ENCODE assay signal across 14 cellular contexts in the genomic region with DNA sequence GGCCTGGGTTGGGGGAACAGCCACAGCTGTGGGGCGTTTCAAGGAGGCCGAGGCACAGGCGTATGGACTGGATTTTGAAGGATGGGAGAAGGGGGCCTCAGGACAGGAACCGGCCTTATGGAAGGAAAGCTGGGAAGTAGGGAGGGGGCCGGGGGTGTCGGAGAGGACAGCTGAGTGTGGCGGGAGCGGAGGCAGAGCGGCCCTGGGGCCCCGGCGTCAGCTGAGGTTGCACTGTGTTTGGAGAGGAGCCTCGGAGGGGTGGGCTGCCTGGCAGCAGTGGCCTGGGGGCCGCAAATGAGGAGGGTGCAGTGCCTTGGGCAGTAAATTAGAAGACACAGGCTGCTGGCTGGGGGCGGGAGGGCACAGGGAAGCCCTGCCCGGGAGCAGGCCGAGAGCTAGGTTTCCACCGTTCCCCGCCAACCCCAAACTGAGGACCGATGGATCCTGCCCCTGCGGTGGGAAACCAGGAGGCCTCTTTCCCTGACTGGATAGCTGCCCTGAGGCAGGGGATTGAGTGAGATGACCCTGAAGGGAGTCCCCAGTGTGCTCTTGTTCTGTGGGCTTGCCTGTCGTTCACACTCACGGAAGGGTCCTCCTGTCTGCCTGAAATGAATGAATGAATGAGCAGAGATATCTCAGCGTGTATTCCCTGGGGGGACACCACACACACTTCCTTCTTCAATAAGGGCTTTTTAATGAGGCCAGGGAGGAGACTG. TPM values are rescaled to one million over a fixed set of nuclear protein-coding genes. Genes with fewer than 3 reads are reported as not detected.
DNase-seq lines count a peak whose midpoint lies in the region; ATAC-seq, FAIRE-seq and TF ChIP-seq lines count a peak whose summit lies in the region.
"Had no signal": no experiment of that assay in that cellular context is flagged by ENCODE, and none has a peak within 500 bp of the region (broad histone marks: within the 10 kb centered on the region; RNA-seq: fewer than 3 reads in every experiment).

No MANE protein-coding gene starts in this region.

- in situ Hi-C loops in HepG2 (cut with HindIII; ENCODE audit: extremely low pct_ligation_motif_present, low pct_unique_long_range_greater_than_20kb) = loop anchor here (5.0 kb wide), 2 partner anchors 35 to 155 kb away; no protein-coding TSS in a partner anchor

- BruUV-seq in HepG2 (replicated peaks; lab: Mats Ljungman, UMichigan) = no TSS peak

- TF ChIP-seq CTCF in HepG2 (CRISPR knock-in tag; IDR thresholded peaks at IDR 0.05) (no peak), right lobe of liver (IDR thresholded peaks at IDR 0.05) (no peak), WTC11 (IDR thresholded peaks at IDR 0.05) (no peak), lower lobe of right lung (IDR thresholded peaks at IDR 0.05) (no peak)

- no peaks in the 10 kb centered on the region for H3K9me3 Mint-ChIP-seq in WTC11

- no peak for TF ChIP-seq EP300 in HepG2 (IDR thresholded peaks at IDR 0.05; ENCODE audit: low read depth in 2 of 2, low read length in 2 of 2)
- TF ChIP-seq EP300 in HepG2 (CRISPR knock-in tag; IDR thresholded peaks at IDR 0.05; ENCODE audit: borderline replicate concordance) = no peak

- intact Hi-C loops in HepG2 (cut with micrococcal nuclease; ENCODE audit: unreplicated experiment) (no loop called here), right lobe of liver (cut with DNase I) (loop anchor here (5.0 to 10.0 kb wide), 2 partner anchors 52 to 160 kb away; no protein-coding TSS in a partner anchor), lower lobe of right lung (cut with DNase I) (loop anchor here (5.0 kb wide), 1 partner anchor 60 kb away; no protein-coding TSS in a partner anchor), aorta (cut with DNase I) (loop anchor here (2.0 to 5.0 kb wide), 4 partner anchors 24 to 175 kb away; no protein-coding TSS in a partner anchor)

- H3K4me1 Mint-ChIP-seq in WTC11 = peaks cover 43% of the 10 kb centered on the region

- H3K27ac ChIP-seq in HepG2 (ENCODE audit: extremely low read length, insufficient read depth, low read length) (no peak overlapping the region), right lobe of liver (no peak overlapping the region), lower lobe of right lung (no peak overlapping the region), aorta (ENCODE audit: low read depth in 1 of 2, low read length in 2 of 2) (no peak overlapping the region)

- TF ChIP-seq RAD21 in HepG2 (CRISPR knock-in tag; IDR thresholded peaks at IDR 0.05) = no peak

- no peaks in the 10 kb centered on the region; the same call in none of the 2 replicates for H3K27me3 Mint-ChIP-seq in WTC11 (ENCODE audit: low read depth)

- H3K36me3 ChIP-seq in HepG2 (replicated peaks in 1 of 2; ENCODE audit: control insufficient read depth in 1 of 2, insufficient read depth in 2 of 2, low read length in 2 of 2) = no peaks in the 10 kb centered on the region
- no peaks in the 10 kb centered on the region for H3K36me3 ChIP-seq in right lobe of liver
- no peaks in the 10 kb centered on the region for H3K36me3 ChIP-seq in lower lobe of right lung
- H3K36me3 ChIP-seq in aorta (ENCODE audit: control insufficient read depth in 1 of 2, insufficient read depth in 2 of 2, low read length in 1 of 2) = no peaks in the 10 kb centered on the region

- no peak overlapping the region for H2AFZ ChIP-seq in HepG2 (ENCODE audit: low read length)

- 51% methylated on average over 19 of the region's 23 CpGs for WGBS in HepG2 (ENCODE audit: low lambda C conversion rate)
- 55% methylated on average over 2 of the region's 23 CpGs for WGBS in right lobe of liver (ENCODE audit: insufficient coverage, low coverage, low lambda C conversion rate, missing lambda C conversion rate)
- WGBS in aorta, 2 donors = 92% methylated on average over 23 of the region's 23 CpGs

- no peak overlapping the region for H3K4me2 ChIP-seq in HepG2 (ENCODE audit: low read depth, low read length)

- TF ChIP-seq POLR2A in HepG2 (IDR thresholded peaks at IDR 0.05; ENCODE audit: insufficient read depth in 1 of 2, low read depth in 2 of 2, low read length in 2 of 2) = no peak
- TF ChIP-seq POLR2A in right lobe of liver (IDR thresholded peaks at IDR 0.05) = no peak

- peaks cover 28% of the 10 kb centered on the region for H3K4me1 ChIP-seq in HepG2 (ENCODE audit: insufficient read depth, low read length)
- peaks cover 0 to 3% (median 0%) of the 10 kb centered on the region in 4 donors for H3K4me1 ChIP-seq in right lobe of liver
- peaks cover 8% of the 10 kb centered on the region for H3K4me1 ChIP-seq in lower lobe of right lung
- H3K4me1 ChIP-seq in aorta (ENCODE audit: control insufficient read depth in 1 of 2, insufficient read depth in 2 of 2, low read length in 2 of 2) = no peaks in the 10 kb centered on the region

- H3K36me3 Mint-ChIP-seq in WTC11 = no peaks in the 10 kb centered on the region

- CTCF ChIA-PET in HepG2 (lab: Yijun Ruan, JAX; ENCODE audit: low intra/inter-chr PET ratio, low total read pairs) (interaction anchor here (2.0 to 5.1 kb wide), 4 partner anchors 24 to 157 kb away, joined by 20 to 78 read pairs (median 42); no protein-coding TSS in a partner anchor), WTC11 (lab: Charles Lee) (interaction anchor here (0.9 to 10.4 kb wide), 16 partner anchors 12 to 157 kb away, joined by 3 to 176 read pairs (median 8); a partner anchor contains a TSS)

- no peaks in the 10 kb centered on the region for H3K79me2 ChIP-seq in HepG2 (ENCODE audit: insufficient read depth, low read length)

- no peaks in the 10 kb centered on the region for H4K20me1 ChIP-seq in HepG2 (ENCODE audit: insufficient read depth, low read length)

- DNase-seq in HepG2 (ENCODE audit: low spot score) = no peak
- DNase-seq in right lobe of liver = no peak
- DNase-seq in WTC11 (ENCODE audit: low spot score) = no peak
- DNase-seq in lower lobe of right lung = peak; percentile 40
- DNase-seq in aorta = no peak
- no peak for DNase-seq in HUDEP-2 (lab: John Stamatoyannopoulos, UW; ENCODE audit: unreplicated experiment in 76 of 76)
- no peak for DNase-seq in effector CD8-positive, alpha-beta T cell (lab: John Stamatoyannopoulos, UW)
- DNase-seq in iPS-NIHi11 (ENCODE audit: low spot score) = no peak
- DNase-seq: activated CD8-positive, alpha-beta memory T cell treated with anti-CD3 and anti-CD28 coated beads, Interleukin-2, amount 50 U/mL, for 4 hours; NCI-H1105 treated with DMSO at 0.1 percent for 48 hours had no signal

- H3K27me3 ChIP-seq in HepG2 (ENCODE audit: control insufficient read depth in 1 of 2, insufficient read depth in 2 of 2, low read length in 2 of 2) = peaks cover 0 to 13% of the 10 kb centered on the region in 2 experiments; a peak in 3 of 5 replicates
- no peaks in the 10 kb centered on the region for H3K27me3 ChIP-seq in right lobe of liver
- no peaks in the 10 kb centered on the region for H3K27me3 ChIP-seq in lower lobe of right lung (ENCODE audit: low read depth)
- no peaks in the 10 kb centered on the region for H3K27me3 ChIP-seq in aorta (ENCODE audit: control insufficient read depth in 1 of 2, insufficient read depth in 2 of 2, low read length in 1 of 2)

- H3K4me3 ChIP-seq in HepG2 (replicated peaks in 1 of 3; ENCODE audit: insufficient read depth in 1 of 3, low read depth in 2 of 3, low read length in 3 of 3) (no peak overlapping the region; a peak in 1 of 6 replicates), right lobe of liver (no peak overlapping the region), lower lobe of right lung (no peak overlapping the region), aorta (ENCODE audit: low read length in 2 of 2) (no peak overlapping the region)

- H3K4me3 Mint-ChIP-seq in WTC11 = no peak overlapping the region; the same call in 1 of the 2 replicates

- no peak overlapping the region for H3K9ac ChIP-seq in HepG2 (ENCODE audit: insufficient read depth, low read depth, low read length)

- no peak for FAIRE-seq in HepG2 (lab: Jason Lieb, UNC)

- peak overlapping the region; percentile 19; the same call in 1 of the 2 replicates for H3K27ac Mint-ChIP-seq in WTC11

- ATAC-seq in HepG2 (no peak), right lobe of liver (no peak), WTC11 (no peak), lower lobe of right lung (no peak), aorta (ENCODE audit: low FRiP score) (peak; percentile 39)

- POLR2A ChIA-PET in HepG2 (lab: Yijun Ruan, JAX) (no interaction called here), WTC11 (lab: Charles Lee) (interaction anchor here (0.5 to 2.2 kb wide), 2 partner anchors 9 to 146 kb away, joined by 5 to 17 read pairs; no protein-coding TSS in a partner anchor)

- no peaks in the 10 kb centered on the region for H3K9me3 ChIP-seq in HepG2 (ENCODE audit: low read length)
- H3K9me3 ChIP-seq in right lobe of liver = no peaks in the 10 kb centered on the region
- H3K9me3 ChIP-seq in lower lobe of right lung = no peaks in the 10 kb centered on the region
- no peaks in the 10 kb centered on the region for H3K9me3 ChIP-seq in aorta (ENCODE audit: control insufficient read depth, low read length)

RNA-seq across cellular contexts. Expression of a gene that starts 18.5 kb away (rescaled TPM):
- total RNA-seq in HepG2 (2016; rRNA removed; fragmentation: Illumina TruSeq; extraction: Trizol) (1.4 and 1.6 TPM in 2 replicates), right lobe of liver (under 1 TPM in 3 of 6 experiments, not detected in 3; 0.06 to 0.12 (median 0.11) TPM), WTC11 (2021) (6.2 to 11.8 TPM (median 6.8 TPM) in 3 replicates), lower lobe of right lung (21.5 TPM), aorta (not detected)
- 0.09 and 0.30 TPM in 2 replicates for total RNA-seq in HepG2 (2016; cell fraction: cytosol; rRNA removed; fragmentation: Illumina TruSeq; extraction: Trizol; ENCODE audit: low read depth)
- 1.4 and 1.9 TPM in 2 replicates for total RNA-seq in HepG2 (2016; cell fraction: insoluble cytoplasmic fraction; rRNA removed; fragmentation: Illumina TruSeq; extraction: Trizol)
- 0.77 and 0.93 TPM in 2 replicates for total RNA-seq in HepG2 (2016; cell fraction: membrane; rRNA removed; fragmentation: Illumina TruSeq; extraction: Trizol)
- 0.94 and 1.3 TPM in 2 replicates for total RNA-seq in HepG2 (2016; cell fraction: nucleus; rRNA removed; fragmentation: Illumina TruSeq; extraction: Trizol)
- polyA plus RNA-seq in HepG2 (2011; rRNA removed) (0.98 and 1.2 TPM in 2 replicates), aorta (not detected)
- 0.82 and 1.5 TPM in 2 replicates for polyA plus RNA-seq in HepG2 (2011; cell fraction: cytosol; rRNA removed)
- polyA plus RNA-seq in HepG2 (2011; cell fraction: nucleus; rRNA removed) = 2.8 and 3.7 TPM in 2 replicates
- 0.66 and 0.96 TPM in 2 replicates for polyA plus RNA-seq in HepG2 (2012)
- polyA plus RNA-seq in HepG2 (2016; cell fraction: cytosol; fragmentation: Illumina TruSeq; extraction: Trizol; ENCODE audit: low read depth) = 0.31 and 0.45 TPM in 2 replicates
- 1.3 and 1.4 TPM in 2 replicates for polyA plus RNA-seq in HepG2 (2016; cell fraction: insoluble cytoplasmic fraction; fragmentation: Illumina TruSeq; extraction: Trizol; ENCODE audit: low read depth)
- 0.61 and 0.62 TPM in 2 replicates for polyA plus RNA-seq in HepG2 (2016; cell fraction: membrane; fragmentation: Illumina TruSeq; extraction: Trizol; ENCODE audit: low read depth)
- polyA plus RNA-seq in HepG2 (2016; cell fraction: nucleus; fragmentation: Illumina TruSeq; extraction: Trizol; ENCODE audit: insufficient read depth, low read depth) = 2.0 and 2.1 TPM in 2 replicates
- polyA minus RNA-seq in HepG2 (2011; rRNA and poly(A)+ RNA removed; ENCODE audit: low replicate concordance) = 0.05 and 1.5 TPM in 2 replicates
- 0.35 and 0.40 TPM in 2 replicates for polyA minus RNA-seq in HepG2 (2011; cell fraction: cytosol; rRNA and poly(A)+ RNA removed)
- polyA minus RNA-seq in HepG2 (2011; cell fraction: nucleus; rRNA and poly(A)+ RNA removed) = 0.37 and 0.52 TPM in 2 replicates
- total RNA-seq: fibroblast of villous mesenchyme, posterior vena cava had no signal

RNA-seq across cellular contexts. Expression of a gene that starts 19.0 kb away (rescaled TPM):
- total RNA-seq in HepG2 (2016; rRNA removed; fragmentation: Illumina TruSeq; extraction: Trizol) (116 and 118 TPM in 2 replicates), right lobe of liver (10 to 100 TPM; 38.5 to 57.9 (median 50.6) TPM), WTC11 (2021) (90.0 to 126 TPM (median 96.2 TPM) in 3 replicates), lower lobe of right lung (118 TPM), aorta (100 to 1,000 TPM in 1 of 2 donors, 10 to 100 TPM in 1; 98.8 to 138 TPM)
- 32.5 and 33.1 TPM in 2 replicates for total RNA-seq in HepG2 (2016; cell fraction: cytosol; rRNA removed; fragmentation: Illumina TruSeq; extraction: Trizol; ENCODE audit: low read depth)
- total RNA-seq in HepG2 (2016; cell fraction: insoluble cytoplasmic fraction; rRNA removed; fragmentation: Illumina TruSeq; extraction: Trizol) = 112 and 113 TPM in 2 replicates
- 41.7 and 48.8 TPM in 2 replicates for total RNA-seq in HepG2 (2016; cell fraction: membrane; rRNA removed; fragmentation: Illumina TruSeq; extraction: Trizol)
- 80.6 and 103 TPM in 2 replicates for total RNA-seq in HepG2 (2016; cell fraction: nucleus; rRNA removed; fragmentation: Illumina TruSeq; extraction: Trizol)
- polyA plus RNA-seq in HepG2 (2011; rRNA removed) (86.9 and 118 TPM in 2 replicates), aorta (100 to 1,000 TPM in 1 of 2 donors, 10 to 100 TPM in 1; 25.7 to 102 TPM)
- 65.5 and 68.0 TPM in 2 replicates for polyA plus RNA-seq in HepG2 (2011; cell fraction: cytosol; rRNA removed)
- 259 and 277 TPM in 2 replicates for polyA plus RNA-seq in HepG2 (2011; cell fraction: nucleus; rRNA removed)
- polyA plus RNA-seq in HepG2 (2012) = 100 and 124 TPM in 2 replicates
- polyA plus RNA-seq in HepG2 (2016; cell fraction: cytosol; fragmentation: Illumina TruSeq; extraction: Trizol; ENCODE audit: low read depth) = 7.1 and 8.4 TPM in 2 replicates
- 78.0 and 79.6 TPM in 2 replicates for polyA plus RNA-seq in HepG2 (2016; cell fraction: insoluble cytoplasmic fraction; fragmentation: Illumina TruSeq; extraction: Trizol; ENCODE audit: low read depth)
- 18.4 and 21.9 TPM in 2 replicates for polyA plus RNA-seq in HepG2 (2016; cell fraction: membrane; fragmentation: Illumina TruSeq; extraction: Trizol; ENCODE audit: low read depth)
- 147 and 170 TPM in 2 replicates for polyA plus RNA-seq in HepG2 (2016; cell fraction: nucleus; fragmentation: Illumina TruSeq; extraction: Trizol; ENCODE audit: insufficient read depth, low read depth)
- polyA minus RNA-seq in HepG2 (2011; rRNA and poly(A)+ RNA removed; ENCODE audit: low replicate concordance) = 144 and 202 TPM in 2 replicates
- polyA minus RNA-seq in HepG2 (2011; cell fraction: cytosol; rRNA and poly(A)+ RNA removed) = 69.7 and 91.8 TPM in 2 replicates
- 113 and 132 TPM in 2 replicates for polyA minus RNA-seq in HepG2 (2011; cell fraction: nucleus; rRNA and poly(A)+ RNA removed)

RNA-seq across cellular contexts. Expression of a gene that starts 43.6 kb away (rescaled TPM):
- total RNA-seq in HepG2 (2016; rRNA removed; fragmentation: Illumina TruSeq; extraction: Trizol) (0.15 TPM in 1 of 2 replicates, not detected in the other), right lobe of liver (not detected), WTC11 (2021) (0.07 to 0.28 TPM (median 0.11 TPM) in 3 replicates), lower lobe of right lung (not detected), aorta (not detected)
- not detected in 2 replicates for total RNA-seq in HepG2 (2016; cell fraction: cytosol; rRNA removed; fragmentation: Illumina TruSeq; extraction: Trizol; ENCODE audit: low read depth)
- not detected in 2 replicates for total RNA-seq in HepG2 (2016; cell fraction: insoluble cytoplasmic fraction; rRNA removed; fragmentation: Illumina TruSeq; extraction: Trizol)
- not detected in 2 replicates for total RNA-seq in HepG2 (2016; cell fraction: membrane; rRNA removed; fragmentation: Illumina TruSeq; extraction: Trizol)
- not detected in 2 replicates for total RNA-seq in HepG2 (2016; cell fraction: nucleus; rRNA removed; fragmentation: Illumina TruSeq; extraction: Trizol)
- polyA plus RNA-seq in HepG2 (2011; rRNA removed) (0.04 and 0.11 TPM in 2 replicates), aorta (1 to 10 TPM in 1 of 2 donors, under 1 TPM in 1; 0.75 to 3.0 TPM)
- not detected in 2 replicates for polyA plus RNA-seq in HepG2 (2011; cell fraction: cytosol; rRNA removed)
- polyA plus RNA-seq in HepG2 (2011; cell fraction: nucleus; rRNA removed) = 0.06 and 0.07 TPM in 2 replicates
- polyA plus RNA-seq in HepG2 (2012) = 0.17 and 1.1 TPM in 2 replicates
- not detected in 2 replicates for polyA plus RNA-seq in HepG2 (2016; cell fraction: cytosol; fragmentation: Illumina TruSeq; extraction: Trizol; ENCODE audit: low read depth)
- polyA plus RNA-seq in HepG2 (2016; cell fraction: insoluble cytoplasmic fraction; fragmentation: Illumina TruSeq; extraction: Trizol; ENCODE audit: low read depth) = 0.08 TPM in 1 of 2 replicates, not detected in the other
- not detected in 2 replicates for polyA plus RNA-seq in HepG2 (2016; cell fraction: membrane; fragmentation: Illumina TruSeq; extraction: Trizol; ENCODE audit: low read depth)
- polyA plus RNA-seq in HepG2 (2016; cell fraction: nucleus; fragmentation: Illumina TruSeq; extraction: Trizol; ENCODE audit: insufficient read depth, low read depth) = not detected in 2 replicates
- polyA minus RNA-seq in HepG2 (2011; rRNA and poly(A)+ RNA removed; ENCODE audit: low replicate concordance) = not detected in 2 replicates
- polyA minus RNA-seq in HepG2 (2011; cell fraction: cytosol; rRNA and poly(A)+ RNA removed) = 0.35 TPM in 1 of 2 replicates, not detected in the other
- not detected in 2 replicates for polyA minus RNA-seq in HepG2 (2011; cell fraction: nucleus; rRNA and poly(A)+ RNA removed)
- total RNA-seq: cerebellum, fibroblast of villous mesenchyme, left lobe of liver, posterior vena cava had no signal

RNA-seq across cellular contexts. Expression of a gene that starts 48.0 kb away (rescaled TPM):
- total RNA-seq in HepG2 (2016; rRNA removed; fragmentation: Illumina TruSeq; extraction: Trizol) = 0.20 and 0.58 TPM in 2 replicates
- total RNA-seq in HepG2 (2016; cell fraction: cytosol; rRNA removed; fragmentation: Illumina TruSeq; extraction: Trizol; ENCODE audit: low read depth) = 0.30 and 0.35 TPM in 2 replicates
- 0.22 and 0.58 TPM in 2 replicates for total RNA-seq in HepG2 (2016; cell fraction: insoluble cytoplasmic fraction; rRNA removed; fragmentation: Illumina TruSeq; extraction: Trizol)
- total RNA-seq in HepG2 (2016; cell fraction: membrane; rRNA removed; fragmentation: Illumina TruSeq; extraction: Trizol) = 0.46 and 0.65 TPM in 2 replicates
- 0.28 and 0.34 TPM in 2 replicates for total RNA-seq in HepG2 (2016; cell fraction: nucleus; rRNA removed; fragmentation: Illumina TruSeq; extraction: Trizol)
- polyA plus RNA-seq in HepG2 (2011; rRNA removed) = 0.48 and 0.84 TPM in 2 replicates
- polyA plus RNA-seq in HepG2 (2011; cell fraction: cytosol; rRNA removed) = 0.56 and 0.97 TPM in 2 replicates
- 0.35 and 0.62 TPM in 2 replicates for polyA plus RNA-seq in HepG2 (2011; cell fraction: nucleus; rRNA removed)
- polyA plus RNA-seq in HepG2 (2012) = 0.33 TPM in 1 of 2 replicates, not detected in the other
- polyA plus RNA-seq in HepG2 (2016; cell fraction: cytosol; fragmentation: Illumina TruSeq; extraction: Trizol; ENCODE audit: low read depth) = 0.50 and 0.53 TPM in 2 replicates
- polyA plus RNA-seq in HepG2 (2016; cell fraction: insoluble cytoplasmic fraction; fragmentation: Illumina TruSeq; extraction: Trizol; ENCODE audit: low read depth) = 0.17 and 0.28 TPM in 2 replicates
- 0.20 and 0.35 TPM in 2 replicates for polyA plus RNA-seq in HepG2 (2016; cell fraction: membrane; fragmentation: Illumina TruSeq; extraction: Trizol; ENCODE audit: low read depth)
- 0.46 and 0.81 TPM in 2 replicates for polyA plus RNA-seq in HepG2 (2016; cell fraction: nucleus; fragmentation: Illumina TruSeq; extraction: Trizol; ENCODE audit: insufficient read depth, low read depth)
- 0.54 and 2.1 TPM in 2 replicates for polyA minus RNA-seq in HepG2 (2011; rRNA and poly(A)+ RNA removed; ENCODE audit: low replicate concordance)
- 0.49 TPM in 1 of 2 replicates, not detected in the other for polyA minus RNA-seq in HepG2 (2011; cell fraction: cytosol; rRNA and poly(A)+ RNA removed)
- not detected in 2 replicates for polyA minus RNA-seq in HepG2 (2011; cell fraction: nucleus; rRNA and poly(A)+ RNA removed)
- under 1 TPM in 1 of 6 experiments, not detected in 5; 0.18 TPM for total RNA-seq in right lobe of liver
- total RNA-seq in WTC11 (2021) = 1.7 to 2.9 TPM (median 2.0 TPM) in 3 replicates
- total RNA-seq in lower lobe of right lung = not detected
- total RNA-seq in aorta = not detected
- not detected for polyA plus RNA-seq in aorta
- total RNA-seq: cerebellum, fibroblast of villous mesenchyme, left lobe of liver, posterior vena cava had no signal

RNA-seq across cellular contexts. Expression of a gene that starts 50.3 kb away (rescaled TPM):
- total RNA-seq in HepG2 (2016; rRNA removed; fragmentation: Illumina TruSeq; extraction: Trizol) = 39.8 and 89.7 TPM in 2 replicates
- 19.0 and 21.2 TPM in 2 replicates for total RNA-seq in HepG2 (2016; cell fraction: cytosol; rRNA removed; fragmentation: Illumina TruSeq; extraction: Trizol; ENCODE audit: low read depth)
- 34.8 and 87.8 TPM in 2 replicates for total RNA-seq in HepG2 (2016; cell fraction: insoluble cytoplasmic fraction; rRNA removed; fragmentation: Illumina TruSeq; extraction: Trizol)
- total RNA-seq in HepG2 (2016; cell fraction: membrane; rRNA removed; fragmentation: Illumina TruSeq; extraction: Trizol) = 36.4 and 39.1 TPM in 2 replicates
- total RNA-seq in HepG2 (2016; cell fraction: nucleus; rRNA removed; fragmentation: Illumina TruSeq; extraction: Trizol) = 55.4 and 62.2 TPM in 2 replicates
- 74.3 and 79.0 TPM in 2 replicates for polyA plus RNA-seq in HepG2 (2011; rRNA removed)
- 56.3 and 67.1 TPM in 2 replicates for polyA plus RNA-seq in HepG2 (2011; cell fraction: cytosol; rRNA removed)
- 42.7 and 43.4 TPM in 2 replicates for polyA plus RNA-seq in HepG2 (2011; cell fraction: nucleus; rRNA removed)
- 84.3 and 86.0 TPM in 2 replicates for polyA plus RNA-seq in HepG2 (2012)
- 12.5 and 13.5 TPM in 2 replicates for polyA plus RNA-seq in HepG2 (2016; cell fraction: cytosol; fragmentation: Illumina TruSeq; extraction: Trizol; ENCODE audit: low read depth)
- polyA plus RNA-seq in HepG2 (2016; cell fraction: insoluble cytoplasmic fraction; fragmentation: Illumina TruSeq; extraction: Trizol; ENCODE audit: low read depth) = 124 and 144 TPM in 2 replicates
- 26.1 and 30.0 TPM in 2 replicates for polyA plus RNA-seq in HepG2 (2016; cell fraction: membrane; fragmentation: Illumina TruSeq; extraction: Trizol; ENCODE audit: low read depth)
- polyA plus RNA-seq in HepG2 (2016; cell fraction: nucleus; fragmentation: Illumina TruSeq; extraction: Trizol; ENCODE audit: insufficient read depth, low read depth) = 107 and 120 TPM in 2 replicates
- 72.1 and 78.5 TPM in 2 replicates for polyA minus RNA-seq in HepG2 (2011; rRNA and poly(A)+ RNA removed; ENCODE audit: low replicate concordance)
- polyA minus RNA-seq in HepG2 (2011; cell fraction: cytosol; rRNA and poly(A)+ RNA removed) = 44.7 and 45.6 TPM in 2 replicates
- polyA minus RNA-seq in HepG2 (2011; cell fraction: nucleus; rRNA and poly(A)+ RNA removed) = 55.0 and 55.2 TPM in 2 replicates
- total RNA-seq in right lobe of liver = 10 to 100 TPM; 31.0 to 37.0 (median 35.1) TPM
- 80.5 to 90.7 TPM (median 82.0 TPM) in 3 replicates for total RNA-seq in WTC11 (2021)
- 65.0 TPM for total RNA-seq in lower lobe of right lung
- 10 to 100 TPM; 57.6 to 60.9 TPM for total RNA-seq in aorta
- 10 to 100 TPM; 35.1 to 41.8 TPM for polyA plus RNA-seq in aorta
